In the genomic region with DNA sequence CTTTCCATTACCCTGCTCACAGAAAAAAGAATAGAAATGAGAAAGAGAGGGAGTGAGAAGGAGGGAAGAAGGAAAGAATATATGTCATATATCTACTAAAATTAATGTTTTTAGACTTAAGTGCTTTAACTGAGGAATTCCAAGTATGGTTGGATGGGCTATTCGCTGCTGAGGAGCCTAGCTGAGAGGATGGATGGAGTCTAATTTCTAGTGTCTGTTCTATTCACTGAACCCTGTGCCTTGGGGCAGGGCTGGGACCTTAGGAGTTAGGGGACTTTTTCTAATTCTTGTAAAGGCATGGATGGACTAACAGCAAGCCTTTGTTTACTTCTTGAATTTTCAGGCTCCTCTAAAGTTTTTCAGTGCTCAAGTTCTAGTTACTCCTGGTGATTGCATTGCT, we compare ENCODE assay signal across 28 cellular contexts.
"Had no signal": no experiment of that assay in that cellular context is flagged by ENCODE, and none has a peak within 500 bp of the region (broad histone marks: within the 10 kb centered on the region; RNA-seq: fewer than 3 reads in every experiment).

No MANE protein-coding gene starts in this region.

- H3K27me3 ChIP-seq: brain microvascular endothelial cell, dorsolateral prefrontal cortex, foreskin keratinocyte, gastrocnemius medialis had no signal

- H3K4me1 ChIP-seq: foreskin keratinocyte, gastrocnemius medialis had no signal

- H3K4me1 Mint-ChIP-seq: activated CD4-positive, alpha-beta T cell treated with anti-CD3 and anti-CD28 coated beads, Interleukin-2, amount 10 ng/mL, durations not matched to agents 24 days and 14 days; activated CD8-positive, alpha-beta memory T cell treated with anti-CD3 and anti-CD28 coated beads, Interleukin-2, amount 10 ng/mL, durations not matched to agents 7 days and 5 days; activated naive CD4-positive, alpha-beta T cell treated with anti-CD3 and anti-CD28 coated beads, Interleukin-2, amount 50 U/mL, for 24 hours; activated naive CD8-positive, alpha-beta T cell treated with anti-CD3 and anti-CD28 coated beads, Interleukin-2, amount 10 ng/mL, durations not matched to agents 7 days and 5 days; endodermal cell had no signal

- ATAC-seq: activated CD4-positive, alpha-beta T cell treated with anti-CD3 and anti-CD28 coated beads for 36 hours; activated CD8-positive, alpha-beta memory T cell treated with anti-CD3 and anti-CD28 coated beads, Interleukin-2, amount 10 ng/mL, durations not matched to agents 7 days and 5 days; activated CD8-positive, alpha-beta T cell treated with anti-CD3 and anti-CD28 coated beads, Interleukin-2, amount 10 ng/mL, durations not matched to agents 7 days and 5 days; esophagus mucosa; foreskin keratinocyte; gastrocnemius medialis had no signal

- DNase-seq: activated CD4-positive, alpha-beta memory T cell treated with anti-CD3 and anti-CD28 coated beads for 36 hours; activated CD4-positive, alpha-beta T cell treated with anti-CD3 and anti-CD28 coated beads for 36 hours; activated CD4-positive, alpha-beta T cell treated with anti-CD3 and anti-CD28 coated beads, Interleukin-2, amount 10 ng/mL, durations not matched to agents 24 days and 14 days; activated CD4-positive, CD25-positive, alpha-beta regulatory T cell; activated CD4-positive, CD25-positive, alpha-beta regulatory T cell treated with anti-CD3 and anti-CD28 coated beads, Interleukin-2, amount 50 U/mL, for 72 hours; activated CD8-positive, alpha-beta memory T cell treated with anti-CD3 and anti-CD28 coated beads, Interleukin-2, amount 10 ng/mL, durations not matched to agents 7 days and 5 days; activated CD8-positive, alpha-beta memory T cell treated with anti-CD3 and anti-CD28 coated beads, Interleukin-2, amount 50 U/mL, for 4 hours; activated CD8-positive, alpha-beta T cell treated with anti-CD3 and anti-CD28 coated beads, Interleukin-2, amount 10 ng/mL, durations not matched to agents 7 days and 5 days; activated effector memory CD4-positive, alpha-beta T cell treated with anti-CD3 and anti-CD28 coated beads, Interleukin-2, amount 50 U/mL, for 16 hours; activated naive CD4-positive, alpha-beta T cell treated with anti-CD3 and anti-CD28 coated beads for 36 hours; activated naive CD8-positive, alpha-beta T cell treated with anti-CD3 and anti-CD28 coated beads, Interleukin-2, amount 10 ng/mL, durations not matched to agents 7 days and 5 days; activated T-cell treated with anti-CD3 and anti-CD28 coated beads, Interleukin-2, amount 50 U/mL, for 24 hours; amniotic stem cell; anterior cingulate cortex; brain microvascular endothelial cell; dorsolateral prefrontal cortex; effector memory CD4-positive, alpha-beta T cell; endodermal cell; foreskin keratinocyte; gastrocnemius medialis; glutamatergic neuron; T-helper 2 cell had no signal

- H3K27ac Mint-ChIP-seq: activated CD4-positive, alpha-beta memory T cell treated with anti-CD3 and anti-CD28 coated beads for 36 hours; activated CD4-positive, alpha-beta T cell treated with anti-CD3 and anti-CD28 coated beads for 36 hours; activated CD4-positive, alpha-beta T cell treated with anti-CD3 and anti-CD28 coated beads, Interleukin-2, amount 10 ng/mL, durations not matched to agents 24 days and 14 days; activated CD8-positive, alpha-beta memory T cell treated with anti-CD3 and anti-CD28 coated beads, Interleukin-2, amount 10 ng/mL, durations not matched to agents 7 days and 5 days; activated CD8-positive, alpha-beta T cell treated with anti-CD3 and anti-CD28 coated beads, Interleukin-2, amount 10 ng/mL, durations not matched to agents 7 days and 5 days; activated naive CD4-positive, alpha-beta T cell treated with anti-CD3 and anti-CD28 coated beads for 36 hours; activated naive CD8-positive, alpha-beta T cell treated with anti-CD3 and anti-CD28 coated beads, Interleukin-2, amount 10 ng/mL, durations not matched to agents 7 days and 5 days; activated T-cell treated with anti-CD3 and anti-CD28 coated beads, Interleukin-2, amount 50 U/mL, for 24 hours; activated T-helper 2 cell treated with anti-CD3 and anti-CD28 coated beads, Interferon-gamma antibody, Interleukin-2, Interleukin-4, amounts not matched to agents 10 μg/mL and 5 μg/mL and 100 μg/mL, durations not matched to agents 14 hours and 24 hours and 36 hours; dendritic cell treated with granulocyte-macrophage colony-stimulating factor and Interleukin-4, amounts not matched to agents 40 ng/mL and 50 ng/mL, for 4 days; endodermal cell had no signal

- H3K27ac ChIP-seq: brain microvascular endothelial cell, coronary artery, foreskin keratinocyte, gastrocnemius medialis had no signal

- H3K4me3 ChIP-seq: coronary artery, dorsolateral prefrontal cortex, gastrocnemius medialis had no signal

- H3K9me3 ChIP-seq: gastrocnemius medialis had no signal

- H3K4me3 Mint-ChIP-seq: activated CD4-positive, alpha-beta memory T cell treated with anti-CD3 and anti-CD28 coated beads for 36 hours; activated CD4-positive, alpha-beta T cell treated with anti-CD3 and anti-CD28 coated beads for 36 hours; activated CD4-positive, alpha-beta T cell treated with anti-CD3 and anti-CD28 coated beads, Interleukin-2, amount 10 ng/mL, durations not matched to agents 24 days and 14 days; activated CD8-positive, alpha-beta memory T cell treated with anti-CD3 and anti-CD28 coated beads, Interleukin-2, amount 10 ng/mL, durations not matched to agents 7 days and 5 days; activated CD8-positive, alpha-beta T cell treated with anti-CD3 and anti-CD28 coated beads, Interleukin-2, amount 10 ng/mL, durations not matched to agents 7 days and 5 days; activated naive CD4-positive, alpha-beta T cell treated with anti-CD3 and anti-CD28 coated beads for 36 hours; activated naive CD4-positive, alpha-beta T cell treated with anti-CD3 and anti-CD28 coated beads, Interleukin-2, amount 50 U/mL, for 24 hours; activated naive CD8-positive, alpha-beta T cell treated with anti-CD3 and anti-CD28 coated beads, Interleukin-2, amount 10 ng/mL, durations not matched to agents 7 days and 5 days; activated T-cell treated with anti-CD3 and anti-CD28 coated beads, Interleukin-2, amount 50 U/mL, for 24 hours; central memory CD8-positive, alpha-beta T cell; dendritic cell treated with granulocyte-macrophage colony-stimulating factor and Interleukin-4, amounts not matched to agents 40 ng/mL and 50 ng/mL, for 4 days; endodermal cell had no signal

- H3K27me3 Mint-ChIP-seq: activated CD4-positive, alpha-beta memory T cell treated with anti-CD3 and anti-CD28 coated beads for 36 hours; activated CD4-positive, alpha-beta T cell treated with anti-CD3 and anti-CD28 coated beads for 36 hours; activated CD4-positive, alpha-beta T cell treated with anti-CD3 and anti-CD28 coated beads, Interleukin-2, amount 10 ng/mL, durations not matched to agents 24 days and 14 days; activated CD8-positive, alpha-beta memory T cell treated with anti-CD3 and anti-CD28 coated beads, Interleukin-2, amount 10 ng/mL, durations not matched to agents 7 days and 5 days; activated naive CD4-positive, alpha-beta T cell treated with anti-CD3 and anti-CD28 coated beads, Interleukin-2, amount 50 U/mL, for 24 hours; activated naive CD8-positive, alpha-beta T cell treated with anti-CD3 and anti-CD28 coated beads, Interleukin-2, amount 10 ng/mL, durations not matched to agents 7 days and 5 days; activated T-cell treated with anti-CD3 and anti-CD28 coated beads, Interleukin-2, amount 50 U/mL, for 24 hours; central memory CD8-positive, alpha-beta T cell; dendritic cell treated with granulocyte-macrophage colony-stimulating factor and Interleukin-4, amounts not matched to agents 40 ng/mL and 50 ng/mL, for 4 days had no signal

- H3K36me3 ChIP-seq: brain microvascular endothelial cell had no signal

- H3K9me3 Mint-ChIP-seq: activated CD4-positive, alpha-beta memory T cell treated with anti-CD3 and anti-CD28 coated beads for 36 hours; activated naive CD4-positive, alpha-beta T cell treated with anti-CD3 and anti-CD28 coated beads for 36 hours; activated naive CD4-positive, alpha-beta T cell treated with anti-CD3 and anti-CD28 coated beads, Interleukin-2, amount 50 U/mL, for 24 hours; activated T-cell treated with anti-CD3 and anti-CD28 coated beads, Interleukin-2, amount 50 U/mL, for 24 hours; activated T-helper 2 cell treated with anti-CD3 and anti-CD28 coated beads, Interferon-gamma antibody, Interleukin-2, Interleukin-4, amounts not matched to agents 10 μg/mL and 5 μg/mL and 100 μg/mL, durations not matched to agents 14 hours and 24 hours and 36 hours; central memory CD8-positive, alpha-beta T cell; endodermal cell had no signal
